Comparison of ENCODE assay signal across 9 cellular contexts in genomic region chr16:23739516-23739915, GRCh38. TPM values are rescaled to one million over a fixed set of nuclear protein-coding genes. Genes with fewer than 3 reads are reported as not detected.
"Had no signal": no experiment of that assay in that cellular context is flagged by ENCODE, and none has a peak within 500 bp of the region (broad histone marks: within the 10 kb centered on the region; RNA-seq: fewer than 3 reads in every experiment).

No MANE protein-coding gene starts in this region.

- H3K4me3 ChIP-seq: GM12878 had no signal

- DNase-seq: GDM1, GF-D8 had no signal

- ATAC-seq: GM12878 had no signal

- FAIRE-seq: G401.6, GM12878, GM12891, GM12892, GM18507, GM19239 had no signal

RNA-seq across cellular contexts. Expression of gene CHP2, which starts 15.3 kb away (rescaled TPM):
- total RNA-seq: G401, GM12878 had no signal
- polyA plus RNA-seq: GM12878 had no signal
